ENCODE assay signal across 11 cellular contexts in genomic region chr13:46622918-46623256, GRCh38.
DNase-seq lines count a peak whose midpoint lies in the region; ATAC-seq and TF ChIP-seq lines count a peak whose summit lies in the region.
"Had no signal": no experiment of that assay in that cellular context is flagged by ENCODE, and none has a peak within 500 bp of the region (broad histone marks: within the 10 kb centered on the region; RNA-seq: fewer than 3 reads in every experiment).

No MANE protein-coding gene starts in this region.

- H3K27me3 ChIP-seq in body of pancreas = no peaks in the 10 kb centered on the region
- H3K27me3 ChIP-seq in right lobe of liver = no peaks in the 10 kb centered on the region

- H3K4me3 ChIP-seq in AG04449 (ENCODE audit: low read depth, low read length) (no peak overlapping the region), body of pancreas (no peak overlapping the region), right lobe of liver (peak overlapping the region in 1 of 3 donors; percentile 19)
- H3K4me3 ChIP-seq: skin epidermis had no signal

- peaks cover 0 to 1% of the 10 kb centered on the region in 2 donors for H3K9me3 Mint-ChIP-seq in activated T-cell treated with anti-CD3 and anti-CD28 coated beads, Interleukin-2, amount 50 U/mL, for 72 hours
- no peaks in the 10 kb centered on the region for H3K9me3 Mint-ChIP-seq in activated CD8-positive, alpha-beta T cell treated with anti-CD3 and anti-CD28 coated beads, Interleukin-2, amount 10 ng/mL, durations not matched to agents 7 days and 5 days (ENCODE audit: insufficient read depth)

- WGBS in body of pancreas, 2 donors = 43 to 49% methylated on average over 3 of the region's 3 CpGs
- WGBS in right lobe of liver (ENCODE audit: insufficient coverage, low coverage, low lambda C conversion rate, missing lambda C conversion rate) = 16% methylated on average over 3 of the region's 3 CpGs

- H3K36me3 ChIP-seq in body of pancreas (replicated peaks in 1 of 2; ENCODE audit: insufficient read depth in 1 of 2, low read depth in 2 of 2) (no peaks in the 10 kb centered on the region), right lobe of liver (no peaks in the 10 kb centered on the region)

- no peaks in the 10 kb centered on the region for H3K27me3 Mint-ChIP-seq in activated T-cell treated with anti-CD3 and anti-CD28 coated beads, Interleukin-2, amount 50 U/mL, for 72 hours (ENCODE audit: low read depth)
- no peaks in the 10 kb centered on the region for H3K27me3 Mint-ChIP-seq in activated CD8-positive, alpha-beta T cell treated with anti-CD3 and anti-CD28 coated beads, Interleukin-2, amount 10 ng/mL, durations not matched to agents 7 days and 5 days (ENCODE audit: low read depth)

- TF ChIP-seq POLR2A in body of pancreas (IDR thresholded peaks at IDR 0.05) (no peak), right lobe of liver (IDR thresholded peaks at IDR 0.05) (no peak)

- peaks cover 37% of the 10 kb centered on the region for H3K4me1 ChIP-seq in body of pancreas
- peaks cover 0 to 36% (median 7%) of the 10 kb centered on the region in 4 donors for H3K4me1 ChIP-seq in right lobe of liver

- POLR2A ChIA-PET in AG04449 (lab: Yijun Ruan, JAX) = interaction anchor here (0.6 kb wide), 1 partner anchor 12 kb away, joined by 4 read pairs; no protein-coding TSS in a partner anchor
- POLR2A ChIA-PET in activated CD8-positive, alpha-beta T cell treated with anti-CD3 and anti-CD28 coated beads, Interleukin-2, amount 10 ng/mL, durations not matched to agents 7 days and 5 days (lab: Charles Lee) = interaction anchor here (0.6 kb wide), 1 partner anchor 10 kb away, joined by 3 read pairs; no protein-coding TSS in a partner anchor

- ATAC-seq in body of pancreas = no peak
- ATAC-seq in right lobe of liver = peak; percentile 92 to 93 (median 92)
- no peak for ATAC-seq in GM18858 (IDR thresholded peaks at IDR 0.05; ENCODE audit: unreplicated experiment)
- no peak for ATAC-seq in activated T-cell treated with anti-CD3 and anti-CD28 coated beads, Interleukin-2, amount 50 U/mL, for 72 hours (replicated peaks in 1 of 2)
- ATAC-seq in activated CD8-positive, alpha-beta T cell treated with anti-CD3 and anti-CD28 coated beads, Interleukin-2, amount 10 ng/mL, durations not matched to agents 7 days and 5 days = no peak

- H3K36me3 Mint-ChIP-seq in activated T-cell treated with anti-CD3 and anti-CD28 coated beads, Interleukin-2, amount 50 U/mL, for 72 hours (ENCODE audit: insufficient read depth in 2 of 2) = no peaks in the 10 kb centered on the region
- no peaks in the 10 kb centered on the region for H3K36me3 Mint-ChIP-seq in activated CD8-positive, alpha-beta T cell treated with anti-CD3 and anti-CD28 coated beads, Interleukin-2, amount 10 ng/mL, durations not matched to agents 7 days and 5 days (ENCODE audit: low read depth)

- H3K27ac Mint-ChIP-seq in activated T-cell treated with anti-CD3 and anti-CD28 coated beads, Interleukin-2, amount 50 U/mL, for 72 hours = no peak overlapping the region
- H3K27ac Mint-ChIP-seq in activated CD8-positive, alpha-beta T cell treated with anti-CD3 and anti-CD28 coated beads, Interleukin-2, amount 10 ng/mL, durations not matched to agents 7 days and 5 days = no peak overlapping the region

- no peak overlapping the region for H3K27ac ChIP-seq in body of pancreas
- H3K27ac ChIP-seq in right lobe of liver = peak overlapping the region; percentile 71 to 86 (median 71)

- no peak overlapping the region for H3K4me3 Mint-ChIP-seq in activated T-cell treated with anti-CD3 and anti-CD28 coated beads, Interleukin-2, amount 50 U/mL, for 72 hours
- H3K4me3 Mint-ChIP-seq in activated CD8-positive, alpha-beta T cell treated with anti-CD3 and anti-CD28 coated beads, Interleukin-2, amount 10 ng/mL, durations not matched to agents 7 days and 5 days = no peak overlapping the region

- intact Hi-C loops in body of pancreas (cut with DNase I) = no loop called here
- intact Hi-C loops in right lobe of liver (cut with DNase I) = no loop called here

- TF ChIP-seq CTCF in AG04449 (IDR thresholded peaks at IDR 0.05; ENCODE audit: insufficient read depth, low read length, missing control alignments) (no peak), body of pancreas (IDR thresholded peaks at IDR 0.05) (no peak), right lobe of liver (IDR thresholded peaks at IDR 0.05) (no peak)

- H3K4me1 Mint-ChIP-seq in activated T-cell treated with anti-CD3 and anti-CD28 coated beads, Interleukin-2, amount 50 U/mL, for 72 hours (ENCODE audit: low read depth) = peaks cover 52% of the 10 kb centered on the region
- H3K4me1 Mint-ChIP-seq in activated CD8-positive, alpha-beta T cell treated with anti-CD3 and anti-CD28 coated beads, Interleukin-2, amount 10 ng/mL, durations not matched to agents 7 days and 5 days (ENCODE audit: low read depth) = peaks cover 9% of the 10 kb centered on the region

- DNase-seq in AG04449 (ENCODE audit: low read depth, low spot score) = peak; percentile 60
- DNase-seq in NCI-H1048 (lab: John Stamatoyannopoulos, UW) = peak; percentile 9
- DNase-seq in body of pancreas = peak in 3 of 4 donors; percentile 25 to 39 (median 28)
- DNase-seq in right lobe of liver = peak in 2 of 3 donors; percentile 40 to 83
- DNase-seq in activated T-cell treated with anti-CD3 and anti-CD28 coated beads, Interleukin-2, amount 50 U/mL, for 72 hours = no peak
- no peak for DNase-seq in retina
- no peak for DNase-seq in activated CD8-positive, alpha-beta T cell treated with anti-CD3 and anti-CD28 coated beads, Interleukin-2, amount 10 ng/mL, durations not matched to agents 7 days and 5 days
- DNase-seq: Caco-2, T-helper 1 cell had no signal

- CTCF ChIA-PET in AG04449 (lab: Yijun Ruan, JAX) = interaction anchor here (1.1 to 3.4 kb wide), 3 partner anchors 12 to 71 kb away, joined by 4 to 15 read pairs (median 7); no protein-coding TSS in a partner anchor
- CTCF ChIA-PET in activated CD8-positive, alpha-beta T cell treated with anti-CD3 and anti-CD28 coated beads, Interleukin-2, amount 10 ng/mL, durations not matched to agents 7 days and 5 days (lab: Charles Lee) = interaction anchor here (0.7 kb wide), 1 partner anchor 71 kb away, joined by 3 read pairs; no protein-coding TSS in a partner anchor

- H3K9me3 ChIP-seq in body of pancreas = no peaks in the 10 kb centered on the region
- H3K9me3 ChIP-seq in right lobe of liver = no peaks in the 10 kb centered on the region
- H3K9me3 ChIP-seq: Caco-2 had no signal

Comparison
In these comparisons a context has a peak if more than half of its experiments do, and no peak if none do; other contexts are left out.
1. DNase-seq: peak in AG04449 (single experiment), NCI-H1048 (single experiment), body of pancreas (3 of 4) and right lobe of liver (2 of 3); none in activated T-cell treated with anti-CD3 and anti-CD28 coated beads, Interleukin-2, amount 50 U/mL, for 72 hours (0 of 2), retina (single experiment) and activated CD8-positive, alpha-beta T cell treated with anti-CD3 and anti-CD28 coated beads, Interleukin-2, amount 10 ng/mL, durations not matched to agents 7 days and 5 days (single experiment).
2. ATAC-seq: peak in right lobe of liver (4 of 4); none in body of pancreas (single experiment), GM18858 (single experiment), activated T-cell treated with anti-CD3 and anti-CD28 coated beads, Interleukin-2, amount 50 U/mL, for 72 hours (0 of 2) and activated CD8-positive, alpha-beta T cell treated with anti-CD3 and anti-CD28 coated beads, Interleukin-2, amount 10 ng/mL, durations not matched to agents 7 days and 5 days (single experiment).
3. H3K27ac ChIP-seq: peak in right lobe of liver (3 of 3); none in body of pancreas (0 of 4).